12 cellular contexts compared by ENCODE assay signal in genomic region chr22:20514658-20515406, GRCh38. TPM values are rescaled to one million over a fixed set of nuclear protein-coding genes. Genes with fewer than 3 reads are reported as not detected.
A peak's percentile ranks its signal among the peaks of the same experiment; 100 is the strongest.
DNase-seq lines count a peak whose midpoint lies in the region; ATAC-seq, FAIRE-seq and TF ChIP-seq lines count a peak whose summit lies in the region.
"Had no signal": no experiment of that assay in that cellular context is flagged by ENCODE, and none has a peak within 500 bp of the region (broad histone marks: within the 10 kb centered on the region; RNA-seq: fewer than 3 reads in every experiment).

No MANE protein-coding gene starts in this region.

- DNase-seq in AG10803 (ENCODE audit: low read depth) = peak; percentile 92
- peak; percentile 90 for DNase-seq in HPDE6-E6E7 (ENCODE audit: extremely low spot score)
- DNase-seq in bronchial epithelial cell (ENCODE audit: low read depth) = peak; percentile 97
- DNase-seq in naive thymus-derived CD4-positive, alpha-beta T cell = no peak
- DNase-seq in SW 1271 (lab: John Stamatoyannopoulos, UW) = no peak
- DNase-seq in GM10266 (ENCODE audit: extremely low spot score) = no peak
- DNase-seq: activated CD8-positive, alpha-beta memory T cell treated with anti-CD3 and anti-CD28 coated beads, Interleukin-2, amount 10 ng/mL, durations not matched to agents 7 days and 5 days; endodermal cell; naive B cell; NK-92 treated with Interleukin-12 subunit alpha and Interleukin-12 subunit beta, amount 100 ng/mL, for 24 hours had no signal

- H3K27ac Mint-ChIP-seq in naive thymus-derived CD4-positive, alpha-beta T cell = peak overlapping the region in 7 of 9 donors; percentile 5 to 83 (median 37)
- H3K27ac Mint-ChIP-seq: activated CD8-positive, alpha-beta memory T cell treated with anti-CD3 and anti-CD28 coated beads, Interleukin-2, amount 10 ng/mL, durations not matched to agents 7 days and 5 days; endodermal cell had no signal

- ATAC-seq in naive thymus-derived CD4-positive, alpha-beta T cell = no peak
- ATAC-seq in GM21447 (IDR thresholded peaks at IDR 0.05; ENCODE audit: unreplicated experiment) = no peak
- ATAC-seq in HG03442 (IDR thresholded peaks at IDR 0.05; ENCODE audit: unreplicated experiment) = no peak
- ATAC-seq: activated CD8-positive, alpha-beta memory T cell treated with anti-CD3 and anti-CD28 coated beads, Interleukin-2, amount 10 ng/mL, durations not matched to agents 7 days and 5 days had no signal

- peak; percentile 72 for FAIRE-seq in bronchial epithelial cell (lab: Jason Lieb, UNC)

- no peaks in the 10 kb centered on the region for H3K27me3 Mint-ChIP-seq in naive thymus-derived CD4-positive, alpha-beta T cell
- H3K27me3 Mint-ChIP-seq: activated CD8-positive, alpha-beta memory T cell treated with anti-CD3 and anti-CD28 coated beads, Interleukin-2, amount 10 ng/mL, durations not matched to agents 7 days and 5 days; naive B cell had no signal

- no peak overlapping the region for H3K27ac ChIP-seq in naive thymus-derived CD4-positive, alpha-beta T cell (ENCODE audit: low read depth, low read length)

- TF ChIP-seq CTCF in AG10803 (conservative IDR thresholded peaks at IDR 0.05; ENCODE audit: low read length) = no peak
- no peak for TF ChIP-seq CTCF in bronchial epithelial cell (IDR thresholded peaks at IDR 0.05; ENCODE audit: insufficient read depth, low read length, severe bottlenecking)
- no peak for TF ChIP-seq CTCF in GM10266 (IDR thresholded peaks at IDR 0.05; ENCODE audit: control insufficient read depth, insufficient read depth, low read depth, missing control alignments)

- no peaks in the 10 kb centered on the region for H3K27me3 ChIP-seq in bronchial epithelial cell (ENCODE audit: control insufficient read depth, insufficient read depth, low read length)
- no peaks in the 10 kb centered on the region for H3K27me3 ChIP-seq in naive thymus-derived CD4-positive, alpha-beta T cell (ENCODE audit: control insufficient read depth in 2 of 2, insufficient read depth in 2 of 2, low read length in 2 of 2)

- H3K4me1 Mint-ChIP-seq in naive thymus-derived CD4-positive, alpha-beta T cell = peaks cover 61 to 87% (median 79%) of the 10 kb centered on the region in 7 donors

- CTCF ChIA-PET in naive thymus-derived CD4-positive, alpha-beta T cell (lab: Charles Lee) = interaction anchor here (0.6 kb wide), 1 partner anchor 12 kb away, joined by 3 read pairs; no protein-coding TSS in a partner anchor

- H3K36me3 Mint-ChIP-seq in naive thymus-derived CD4-positive, alpha-beta T cell = peaks cover 4 to 44% (median 16%) of the 10 kb centered on the region in 5 donors
- H3K36me3 Mint-ChIP-seq: naive B cell had no signal

- H3K9me3 Mint-ChIP-seq in naive thymus-derived CD4-positive, alpha-beta T cell = no peaks in the 10 kb centered on the region
- H3K9me3 Mint-ChIP-seq: endodermal cell, naive B cell had no signal

- H3K9me3 ChIP-seq in naive thymus-derived CD4-positive, alpha-beta T cell (ENCODE audit: control insufficient read depth in 2 of 3, low read length in 3 of 3) = no peaks in the 10 kb centered on the region

- POLR2A ChIA-PET in naive thymus-derived CD4-positive, alpha-beta T cell (lab: Charles Lee) = interaction anchor here (0.5 to 1.6 kb wide), 4 partner anchors 52 to 628 kb away, joined by 3 to 4 read pairs (median 4); no protein-coding TSS in a partner anchor

- H3K4me3 Mint-ChIP-seq in naive thymus-derived CD4-positive, alpha-beta T cell = peak overlapping the region in 3 of 10 donors; percentile 15 to 32 (median 30)
- H3K4me3 Mint-ChIP-seq: activated CD8-positive, alpha-beta memory T cell treated with anti-CD3 and anti-CD28 coated beads, Interleukin-2, amount 10 ng/mL, durations not matched to agents 7 days and 5 days; endodermal cell had no signal

- H3K4me3 ChIP-seq in AG10803 (ENCODE audit: low read length) (no peak overlapping the region), bronchial epithelial cell (ENCODE audit: low read depth, low read length) (no peak overlapping the region)
- no peak overlapping the region for H3K4me3 ChIP-seq in naive thymus-derived CD4-positive, alpha-beta T cell (ENCODE audit: low read length)

- peaks cover 1% of the 10 kb centered on the region for H3K36me3 ChIP-seq in bronchial epithelial cell (ENCODE audit: control insufficient read depth, insufficient read depth, low read length)
- peaks cover 0 to 41% (median 5%) of the 10 kb centered on the region in 3 experiments for H3K36me3 ChIP-seq in naive thymus-derived CD4-positive, alpha-beta T cell (ENCODE audit: control insufficient read depth in 2 of 3, insufficient read depth in 3 of 3, low read length in 3 of 3)

- H3K4me1 ChIP-seq in naive thymus-derived CD4-positive, alpha-beta T cell (ENCODE audit: control insufficient read depth in 2 of 2, insufficient read depth in 2 of 2, low read length in 2 of 2) = peaks cover 34 to 42% of the 10 kb centered on the region in 2 donors

- intact Hi-C loops in naive thymus-derived CD4-positive, alpha-beta T cell (cut with micrococcal nuclease) = no loop called here

RNA-seq across cellular contexts. Expression of gene MED15, which starts 7.4 kb away (rescaled TPM):
- 20.5 and 22.5 TPM in 2 replicates for total RNA-seq in bronchial epithelial cell
- 100 to 1,000 TPM; 169 to 235 (median 201) TPM for total RNA-seq in naive thymus-derived CD4-positive, alpha-beta T cell
- polyA plus RNA-seq in naive thymus-derived CD4-positive, alpha-beta T cell = 10 to 100 TPM; 24.3 to 76.6 TPM

RNA-seq across cellular contexts. Expression of gene KLHL22, which starts 19.2 kb away (rescaled TPM):
- 15.7 and 17.1 TPM in 2 replicates for total RNA-seq in bronchial epithelial cell
- 10 to 100 TPM; 31.1 to 71.3 (median 42.0) TPM for total RNA-seq in naive thymus-derived CD4-positive, alpha-beta T cell
- polyA plus RNA-seq in naive thymus-derived CD4-positive, alpha-beta T cell = 10 to 100 TPM; 20.6 to 26.2 TPM

Comparison
In these comparisons a context has a peak if more than half of its experiments do, and no peak if none do; other contexts are left out.
1. DNase-seq: peak in AG10803 (single experiment), HPDE6-E6E7 (single experiment) and bronchial epithelial cell (single experiment); none in naive thymus-derived CD4-positive, alpha-beta T cell (0 of 9), SW 1271 (0 of 2) and GM10266 (single experiment).